Comparison of ENCODE assay signal across 8 cellular contexts in genomic region chr11:10305964-10306918, GRCh38. TPM values are rescaled to one million over a fixed set of nuclear protein-coding genes. Genes with fewer than 3 reads are reported as not detected.
DNase-seq lines count a peak whose midpoint lies in the region; ATAC-seq and TF ChIP-seq lines count a peak whose summit lies in the region.

No MANE protein-coding gene starts in this region.

- no peak for TF ChIP-seq EP300 in esophagus muscularis mucosa (IDR thresholded peaks at IDR 0.05)
- no peak for TF ChIP-seq EP300 in neural cell (conservative IDR thresholded peaks at IDR 0.05; ENCODE audit: poor library complexity, severe bottlenecking)

- peaks cover 0 to 5% (median 0%) of the 10 kb centered on the region in 4 donors for H3K27me3 ChIP-seq in esophagus muscularis mucosa
- H3K27me3 ChIP-seq in neural cell (ENCODE audit: insufficient read depth, low read depth, low read length), result peaks cover 86% of the 10 kb centered on the region

- intact Hi-C loops in esophagus muscularis mucosa (cut with DNase I), result loop anchor here (2.0 to 10.0 kb wide), 4 partner anchors 97 to 549 kb away; no protein-coding TSS in a partner anchor

- H3K27ac ChIP-seq in esophagus muscularis mucosa (replicated peaks in 1 of 4) (peak overlapping the region; percentile 91 to 95 (median 93)), neural cell (ENCODE audit: low read length) (no peak overlapping the region)

- no peak overlapping the region for H3K4me2 ChIP-seq in neural cell (ENCODE audit: low read length)

- H3K9me2 ChIP-seq in neural cell (ENCODE audit: insufficient read depth, low read length), result no peaks in the 10 kb centered on the region

- TF ChIP-seq CTCF in esophagus muscularis mucosa (IDR thresholded peaks at IDR 0.05), result peak in 1 of 3 experiments; percentile 4
- no peak for TF ChIP-seq CTCF in neural cell (IDR thresholded peaks at IDR 0.05; ENCODE audit: poor library complexity, severe bottlenecking)

- H2AFZ ChIP-seq in neural cell (ENCODE audit: low read depth, low read length), result no peak overlapping the region

- H3K36me3 ChIP-seq in esophagus muscularis mucosa, result no peaks in the 10 kb centered on the region
- H3K36me3 ChIP-seq in neural cell (ENCODE audit: insufficient read depth, low read length), result no peaks in the 10 kb centered on the region

- peaks cover 2% of the 10 kb centered on the region for H3K36me3 Mint-ChIP-seq in T-helper 1 cell treated with Interleukin-12 subunit alpha and Interleukin-12 subunit beta and Interleukin-4 antibody, amounts not matched to agents 30 μg/mL and 1 μg/mL, for 36 hours (ENCODE audit: low read depth)
- H3K36me3 Mint-ChIP-seq in T-helper 2 cell treated with Interferon-gamma antibody and Interleukin-4, amounts not matched to agents 5 μg/mL and 100 μg/mL, for 36 hours (ENCODE audit: low read depth), result peaks cover 3% of the 10 kb centered on the region

- no peak for TF ChIP-seq RAD21 in neural cell (conservative IDR thresholded peaks at IDR 0.05)

- peaks cover 46% of the 10 kb centered on the region for H3K4me1 Mint-ChIP-seq in T-helper 1 cell treated with Interleukin-12 subunit alpha and Interleukin-12 subunit beta and Interleukin-4 antibody, amounts not matched to agents 30 μg/mL and 1 μg/mL, for 36 hours (ENCODE audit: low read depth)
- peaks cover 41% of the 10 kb centered on the region for H3K4me1 Mint-ChIP-seq in T-helper 2 cell treated with Interferon-gamma antibody and Interleukin-4, amounts not matched to agents 5 μg/mL and 100 μg/mL, for 36 hours (ENCODE audit: low read depth)

- peak overlapping the region; percentile 75 for H3K4me3 Mint-ChIP-seq in T-helper 1 cell treated with Interleukin-12 subunit alpha and Interleukin-12 subunit beta and Interleukin-4 antibody, amounts not matched to agents 30 μg/mL and 1 μg/mL, for 36 hours
- peak overlapping the region; percentile 67 for H3K4me3 Mint-ChIP-seq in T-helper 2 cell treated with Interferon-gamma antibody and Interleukin-4, amounts not matched to agents 5 μg/mL and 100 μg/mL, for 36 hours

- peaks cover 55 to 88% (median 72%) of the 10 kb centered on the region in 4 donors for H3K4me1 ChIP-seq in esophagus muscularis mucosa

- no peaks in the 10 kb centered on the region for H3F3A ChIP-seq in neural cell (ENCODE audit: insufficient read depth, low read length, poor library complexity, severe bottlenecking)

- H3K27ac Mint-ChIP-seq in T-helper 1 cell treated with Interleukin-12 subunit alpha and Interleukin-12 subunit beta and Interleukin-4 antibody, amounts not matched to agents 30 μg/mL and 1 μg/mL, for 36 hours, result peak overlapping the region; percentile 23
- no peak overlapping the region for H3K27ac Mint-ChIP-seq in T-helper 2 cell treated with Interferon-gamma antibody and Interleukin-4, amounts not matched to agents 5 μg/mL and 100 μg/mL, for 36 hours

- no peaks in the 10 kb centered on the region for H3K79me2 ChIP-seq in neural cell (replicated peaks; ENCODE audit: insufficient read depth, low read length)

- no peak overlapping the region for H3K9ac ChIP-seq in neural cell (ENCODE audit: low read length)

- no peak for TF ChIP-seq POLR2A in esophagus muscularis mucosa (IDR thresholded peaks at IDR 0.05; ENCODE audit: low read depth)

- H3K9me3 ChIP-seq in esophagus muscularis mucosa (no peaks in the 10 kb centered on the region), neural cell (ENCODE audit: low read length) (no peaks in the 10 kb centered on the region)

- no peak for ATAC-seq in GM18520 (IDR thresholded peaks at IDR 0.05; ENCODE audit: unreplicated experiment)

- H3K4me3 ChIP-seq in esophagus muscularis mucosa, result peak overlapping the region; percentile 64 to 85 (median 81)
- H3K4me3 ChIP-seq in neural cell (ENCODE audit: low read length), result peak overlapping the region; percentile 64

- 36% methylated on average over 16 of the region's 65 CpGs for WGBS in esophagus muscularis mucosa

- no peaks in the 10 kb centered on the region for H3K9me3 Mint-ChIP-seq in T-helper 1 cell treated with Interleukin-12 subunit alpha and Interleukin-12 subunit beta and Interleukin-4 antibody, amounts not matched to agents 30 μg/mL and 1 μg/mL, for 36 hours
- H3K9me3 Mint-ChIP-seq in T-helper 2 cell treated with Interferon-gamma antibody and Interleukin-4, amounts not matched to agents 5 μg/mL and 100 μg/mL, for 36 hours, result no peaks in the 10 kb centered on the region

- no peak for DNase-seq in T-helper 1 cell
- DNase-seq in T-helper 2 cell treated with Interferon-gamma antibody and Interleukin-4, amounts not matched to agents 5 μg/mL and 100 μg/mL, for 36 hours (ENCODE audit: low spot score), result no peak
- DNase-seq in esophagus muscularis mucosa (ENCODE audit: extremely low spot score), result no peak
- no peak for DNase-seq in COR-L47 (lab: John Stamatoyannopoulos, UW)
- no peak for DNase-seq in AG08396 (ENCODE audit: low spot score)

- no peaks in the 10 kb centered on the region for H4K20me1 ChIP-seq in neural cell (ENCODE audit: insufficient read depth)

- H3K27me3 Mint-ChIP-seq in T-helper 1 cell treated with Interleukin-12 subunit alpha and Interleukin-12 subunit beta and Interleukin-4 antibody, amounts not matched to agents 30 μg/mL and 1 μg/mL, for 36 hours (ENCODE audit: low read depth), result peaks cover 66% of the 10 kb centered on the region
- peaks cover 76% of the 10 kb centered on the region for H3K27me3 Mint-ChIP-seq in T-helper 2 cell treated with Interferon-gamma antibody and Interleukin-4, amounts not matched to agents 5 μg/mL and 100 μg/mL, for 36 hours (ENCODE audit: low read depth)

TF ChIP-seq in neural cell, 6 proteins besides CTCF, POLR2A, EP300 and RAD21:
- no peak for TF ChIP-seq SMC3 (conservative IDR thresholded peaks at IDR 0.05; ENCODE audit: poor library complexity)
- no peak for TF ChIP-seq TAF1 (IDR thresholded peaks at IDR 0.05; ENCODE audit: low read depth)
- no peak for TF ChIP-seq POLR2AphosphoS5 (IDR thresholded peaks at IDR 0.05)
- no peak for TF ChIP-seq MXI1 (conservative IDR thresholded peaks at IDR 0.05; ENCODE audit: poor library complexity, severe bottlenecking)
- peak; percentile 28 for TF ChIP-seq EZH2 (IDR thresholded peaks at IDR 0.05; ENCODE audit: borderline replicate concordance, insufficient read depth, low read length, poor library complexity, severe bottlenecking)
TF ChIP-seq in neural cell: peak in this region for 1.

RNA-seq across cellular contexts. Expression of gene ADM, which starts 1.4 kb away (rescaled TPM):
- total RNA-seq in esophagus muscularis mucosa, result 100 to 1,000 TPM in 2 of 4 donors, 10 to 100 TPM in 2; 57.3 to 152 (median 105) TPM
- 0.30 and 1.6 TPM in 2 replicates for polyA plus RNA-seq in neural cell
- polyA minus RNA-seq in neural cell, result not detected in 2 replicates

RNA-seq across cellular contexts. Expression of gene SBF2, which starts 12.2 kb away (rescaled TPM):
- 10 to 100 TPM; 44.6 to 59.4 (median 53.4) TPM for total RNA-seq in esophagus muscularis mucosa
- polyA plus RNA-seq in neural cell, result 53.4 and 55.3 TPM in 2 replicates
- polyA minus RNA-seq in neural cell, result 115 and 141 TPM in 2 replicates
